In the genomic region with DNA sequence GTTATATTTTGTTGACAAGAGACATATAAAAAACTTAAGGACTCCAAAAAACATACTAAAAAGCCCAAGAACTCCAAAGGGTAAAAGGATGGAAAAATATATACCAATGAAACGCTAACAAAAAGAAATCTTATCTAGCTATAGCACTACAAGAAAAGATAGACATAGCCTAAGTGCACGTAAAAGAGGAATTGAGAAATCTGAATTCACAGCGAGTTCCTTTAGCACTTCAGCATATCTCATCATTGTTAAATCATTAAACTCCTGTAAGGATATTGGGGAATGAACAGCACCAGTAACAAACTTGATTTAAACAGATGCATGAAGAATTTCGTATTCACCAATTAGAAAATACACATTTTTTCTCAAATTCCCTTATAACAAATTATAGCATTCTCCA, we compare ENCODE assay signal across 39 cellular contexts.
"Had no signal": no experiment of that assay in that cellular context is flagged by ENCODE, and none has a peak within 500 bp of the region (broad histone marks: within the 10 kb centered on the region; RNA-seq: fewer than 3 reads in every experiment).

No MANE protein-coding gene starts in this region.

- DNase-seq: activated effector memory CD4-positive, alpha-beta T cell treated with anti-CD3 and anti-CD28 coated beads, Interleukin-2, amount 50 U/mL, for 16 hours; activated effector memory CD4-positive, alpha-beta T cell treated with Interleukin-2 at 50 U/mL for 16 hours; activated gamma-delta T cell; activated gamma-delta T cell treated with Interleukin-2 at 50 U/mL for 16 hours; activated naive CD4-positive, alpha-beta T cell; activated naive CD4-positive, alpha-beta T cell treated with anti-CD3 and anti-CD28 coated beads for 36 hours; activated naive CD4-positive, alpha-beta T cell treated with anti-CD3 and anti-CD28 coated beads, Interleukin-2, amount 10 ng/mL, durations not matched to agents 7 days and 5 days; activated naive CD4-positive, alpha-beta T cell treated with anti-CD3 and anti-CD28 coated beads, Interleukin-2, amount 50 U/mL, for 16 hours; activated naive CD4-positive, alpha-beta T cell treated with Interleukin-2 at 50 U/mL for 16 hours; activated naive CD8-positive, alpha-beta T cell treated with anti-CD3 and anti-CD28 coated beads for 36 hours; activated naive CD8-positive, alpha-beta T cell treated with anti-CD3 and anti-CD28 coated beads, Interleukin-2, amount 10 ng/mL, durations not matched to agents 7 days and 5 days; activated naive CD8-positive, alpha-beta T cell treated with anti-CD3 and anti-CD28 coated beads, Interleukin-2, amount 50 U/mL, for 24 hours; activated T-cell treated with anti-CD3 and anti-CD28 coated beads, Interleukin-2, amount 50 U/mL, for 24 hours; activated T-cell treated with anti-CD3 and anti-CD28 coated beads, Interleukin-2, amount 50 U/mL, for 4 hours; activated T-cell treated with anti-CD3 and anti-CD28 coated beads, Interleukin-2, amount 50 U/mL, for 48 hours; adrenal gland; amniotic stem cell; amygdala; anterior cingulate cortex; aorta; body of pancreas; brain microvascular endothelial cell; caudate nucleus; central memory CD4-positive, alpha-beta T cell; cerebellar nuclear complex had no signal

- H3K9me3 Mint-ChIP-seq: activated naive CD8-positive, alpha-beta T cell treated with anti-CD3 and anti-CD28 coated beads, Interleukin-2, amount 10 ng/mL, durations not matched to agents 7 days and 5 days had no signal

- H3K9me3 ChIP-seq: adrenal gland, body of pancreas had no signal

- H3K4me3 ChIP-seq: adrenal gland, ascending aorta, body of pancreas, breast epithelium, cardiac muscle cell had no signal

- H3K27me3 ChIP-seq: adrenal gland, ascending aorta, brain microvascular endothelial cell, breast epithelium, cardiac muscle cell had no signal

- H3K27ac ChIP-seq: adrenal gland, ascending aorta, body of pancreas, brain microvascular endothelial cell, breast epithelium, cardiac muscle cell had no signal

- H3K4me3 Mint-ChIP-seq: activated naive CD4-positive, alpha-beta T cell treated with anti-CD3 and anti-CD28 coated beads for 36 hours; activated naive CD4-positive, alpha-beta T cell treated with anti-CD3 and anti-CD28 coated beads, Interleukin-2, amount 10 ng/mL, durations not matched to agents 7 days and 5 days; activated naive CD4-positive, alpha-beta T cell treated with anti-CD3 and anti-CD28 coated beads, Interleukin-2, amount 50 U/mL, for 24 hours; activated naive CD8-positive, alpha-beta T cell; activated naive CD8-positive, alpha-beta T cell treated with anti-CD3 and anti-CD28 coated beads for 36 hours; activated naive CD8-positive, alpha-beta T cell treated with anti-CD3 and anti-CD28 coated beads, Interleukin-2, amount 10 ng/mL, durations not matched to agents 7 days and 5 days; activated naive CD8-positive, alpha-beta T cell treated with anti-CD3 and anti-CD28 coated beads, Interleukin-2, amount 50 U/mL, for 24 hours; activated T-cell treated with anti-CD3 and anti-CD28 coated beads, Interleukin-2, amount 50 U/mL, for 24 hours; activated T-cell treated with anti-CD3 and anti-CD28 coated beads, Interleukin-2, amount 50 U/mL, for 4 hours; activated T-helper 1 cell treated with anti-CD3 and anti-CD28 coated beads, Interleukin-12 subunit alpha, Interleukin-12 subunit beta, Interleukin-2, Interleukin-4 antibody, amounts not matched to agents 30 ng/mL and 10 ng/mL and 1 ng/mL, durations not matched to agents 14 hours and 24 hours and 36 hours; activated T-helper 17 cell treated with anti-CD3 and anti-CD28 coated beads, Interleukin-2, amount 50 U/mL, for 72 hours; brain; central memory CD8-positive, alpha-beta T cell had no signal

- H3K36me3 Mint-ChIP-seq: activated naive CD4-positive, alpha-beta T cell treated with anti-CD3 and anti-CD28 coated beads, Interleukin-2, amount 10 ng/mL, durations not matched to agents 7 days and 5 days; activated naive CD8-positive, alpha-beta T cell treated with anti-CD3 and anti-CD28 coated beads, Interleukin-2, amount 10 ng/mL, durations not matched to agents 7 days and 5 days had no signal

- H3K36me3 ChIP-seq: adrenal gland, ascending aorta, brain microvascular endothelial cell, breast epithelium, cardiac muscle cell had no signal

- H3K4me1 ChIP-seq: adrenal gland, ascending aorta, body of pancreas, breast epithelium had no signal

- ATAC-seq: activated naive CD4-positive, alpha-beta T cell treated with anti-CD3 and anti-CD28 coated beads, Interleukin-2, amount 50 U/mL, for 72 hours; activated naive CD8-positive, alpha-beta T cell treated with anti-CD3 and anti-CD28 coated beads, Interleukin-2, amount 50 U/mL, for 24 hours; activated T-cell treated with anti-CD3 and anti-CD28 coated beads, Interleukin-2, amount 50 U/mL, for 4 hours; activated T-helper 17 cell treated with anti-CD3 and anti-CD28 coated beads, Interleukin-2, amount 50 U/mL, for 72 hours; body of pancreas had no signal

- H3K4me1 Mint-ChIP-seq: activated naive CD4-positive, alpha-beta T cell treated with anti-CD3 and anti-CD28 coated beads, Interleukin-2, amount 10 ng/mL, durations not matched to agents 7 days and 5 days; activated naive CD4-positive, alpha-beta T cell treated with anti-CD3 and anti-CD28 coated beads, Interleukin-2, amount 50 U/mL, for 24 hours; activated naive CD8-positive, alpha-beta T cell treated with anti-CD3 and anti-CD28 coated beads for 36 hours; activated naive CD8-positive, alpha-beta T cell treated with anti-CD3 and anti-CD28 coated beads, Interleukin-2, amount 10 ng/mL, durations not matched to agents 7 days and 5 days; activated naive CD8-positive, alpha-beta T cell treated with anti-CD3 and anti-CD28 coated beads, Interleukin-2, amount 50 U/mL, for 24 hours; activated T-helper 17 cell treated with anti-CD3 and anti-CD28 coated beads, Interleukin-2, amount 50 U/mL, for 72 hours; brain; central memory CD8-positive, alpha-beta T cell had no signal

- FAIRE-seq: astrocyte, bronchial epithelial cell, colon had no signal

- H3K27ac Mint-ChIP-seq: activated naive CD4-positive, alpha-beta T cell treated with anti-CD3 and anti-CD28 coated beads for 36 hours; activated naive CD4-positive, alpha-beta T cell treated with anti-CD3 and anti-CD28 coated beads, Interleukin-2, amount 10 ng/mL, durations not matched to agents 7 days and 5 days; activated naive CD4-positive, alpha-beta T cell treated with anti-CD3 and anti-CD28 coated beads, Interleukin-2, amount 50 U/mL, for 24 hours; activated naive CD4-positive, alpha-beta T cell treated with anti-CD3 and anti-CD28 coated beads, Interleukin-2, amount 50 U/mL, for 72 hours; activated naive CD8-positive, alpha-beta T cell; activated naive CD8-positive, alpha-beta T cell treated with anti-CD3 and anti-CD28 coated beads for 36 hours; activated naive CD8-positive, alpha-beta T cell treated with anti-CD3 and anti-CD28 coated beads, Interleukin-2, amount 10 ng/mL, durations not matched to agents 7 days and 5 days; activated naive CD8-positive, alpha-beta T cell treated with anti-CD3 and anti-CD28 coated beads, Interleukin-2, amount 50 U/mL, for 24 hours; activated T-cell treated with anti-CD3 and anti-CD28 coated beads, Interleukin-2, amount 50 U/mL, for 24 hours; activated T-helper 1 cell treated with anti-CD3 and anti-CD28 coated beads, Interleukin-12 subunit alpha, Interleukin-12 subunit beta, Interleukin-2, Interleukin-4 antibody, amounts not matched to agents 30 ng/mL and 10 ng/mL and 1 ng/mL, durations not matched to agents 14 hours and 24 hours and 36 hours; activated T-helper 17 cell treated with anti-CD3 and anti-CD28 coated beads, Interleukin-2, amount 50 U/mL, for 72 hours; activated T-helper 2 cell treated with anti-CD3 and anti-CD28 coated beads, Interferon-gamma antibody, Interleukin-2, Interleukin-4, amounts not matched to agents 10 μg/mL and 5 μg/mL and 100 μg/mL, durations not matched to agents 14 hours and 24 hours and 36 hours; brain had no signal
